Comparison of ENCODE assay signal across 21 cellular contexts in the genomic region with DNA sequence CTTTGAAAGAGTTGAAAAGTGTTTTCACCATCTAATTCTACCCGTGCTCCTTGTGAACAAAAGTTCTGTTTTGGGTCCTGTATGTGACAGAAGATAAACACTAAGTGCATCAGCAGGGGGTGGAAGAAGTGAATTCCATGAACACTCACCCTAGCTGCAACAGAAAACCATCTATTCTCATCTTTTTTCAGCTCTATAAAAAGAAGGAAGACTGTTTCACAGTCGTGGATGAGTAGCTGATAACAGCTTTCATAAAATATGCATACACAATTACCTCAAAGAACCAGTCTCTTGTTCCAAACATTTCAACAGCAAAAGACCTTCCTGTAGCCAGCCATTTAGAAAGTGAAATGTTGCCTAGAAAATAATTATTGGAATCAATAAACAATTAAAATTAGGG.
"Had no signal": no experiment of that assay in that cellular context is flagged by ENCODE, and none has a peak within 500 bp of the region (broad histone marks: within the 10 kb centered on the region; RNA-seq: fewer than 3 reads in every experiment).

No MANE protein-coding gene starts in this region.

- H3K27me3 ChIP-seq: body of pancreas, colonic mucosa, gastroesophageal sphincter, heart right ventricle, right lobe of liver, upper lobe of left lung had no signal

- H3K36me3 ChIP-seq: colonic mucosa, gastroesophageal sphincter, heart right ventricle, left ventricle myocardium inferior, right lobe of liver, thoracic aorta, upper lobe of left lung had no signal

- H3K4me3 ChIP-seq: body of pancreas, colonic mucosa, gastroesophageal sphincter, heart right ventricle, left ventricle myocardium inferior, right lobe of liver, thoracic aorta, upper lobe of left lung had no signal

- H3K27ac ChIP-seq: body of pancreas, colonic mucosa, gastroesophageal sphincter, heart right ventricle, left ventricle myocardium inferior, parathyroid adenoma, right lobe of liver, thoracic aorta, upper lobe of left lung had no signal

- H3K79me2 ChIP-seq: parathyroid adenoma had no signal

- DNase-seq: activated B cell treated with CpG ODN at 0.5 μM for 24 hours; activated CD4-positive, alpha-beta memory T cell treated with anti-CD3 and anti-CD28 coated beads for 36 hours; activated CD4-positive, alpha-beta T cell treated with anti-CD3 and anti-CD28 coated beads for 4 hours; activated CD8-positive, alpha-beta memory T cell treated with anti-CD3 and anti-CD28 coated beads, Interleukin-2, amount 10 ng/mL, durations not matched to agents 7 days and 5 days; amniotic stem cell; body of pancreas; colonic mucosa; endodermal cell; heart right ventricle; kidney glomerular epithelial cell; left ventricle myocardium inferior; mammary epithelial cell; right lobe of liver; stimulated activated CD4-positive, alpha-beta T cell treated with anti-CD3 and anti-CD28 coated beads, Interleukin-4, amount 100 ng/mL, for 24 hours; T-helper 1 cell; T-helper 9 cell; upper lobe of left lung had no signal

- H2AFZ ChIP-seq: parathyroid adenoma had no signal

- ATAC-seq: activated CD8-positive, alpha-beta memory T cell treated with anti-CD3 and anti-CD28 coated beads, Interleukin-2, amount 10 ng/mL, durations not matched to agents 7 days and 5 days; body of pancreas; gastroesophageal sphincter; heart right ventricle; right lobe of liver; stimulated activated effector memory CD8-positive, alpha-beta T cell treated with anti-CD3 and anti-CD28 coated beads, Interleukin-12 subunit alpha, Interleukin-12 subunit beta, amount 100 ng/mL, for 72 hours had no signal

- H3K9ac ChIP-seq: parathyroid adenoma had no signal

- H3K4me1 ChIP-seq: body of pancreas, colonic mucosa, left ventricle myocardium inferior, parathyroid adenoma, right lobe of liver, upper lobe of left lung had no signal

- H3K9me3 ChIP-seq: body of pancreas, colonic mucosa, gastroesophageal sphincter, heart right ventricle, left ventricle myocardium inferior, right lobe of liver, thoracic aorta, upper lobe of left lung had no signal
